8 cellular contexts compared by ENCODE assay signal in genomic region chr1:8516793-8517556, GRCh38.
DNase-seq lines count a peak whose midpoint lies in the region; ATAC-seq and TF ChIP-seq lines count a peak whose summit lies in the region.

No MANE protein-coding gene starts in this region.

- no peaks in the 10 kb centered on the region for H3K27me3 Mint-ChIP-seq in T-helper 17 cell

- H3K9me3 ChIP-seq in T-helper 17 cell (ENCODE audit: control insufficient read depth, low read length, poor library complexity, severe bottlenecking) (no peaks in the 10 kb centered on the region), hepatocyte (ENCODE audit: low read depth) (no peaks in the 10 kb centered on the region), uterus (no peaks in the 10 kb centered on the region)

- H3K27ac ChIP-seq in hepatocyte: peak overlapping the region; percentile 52
- H3K27ac ChIP-seq in uterus: peak overlapping the region; percentile 56 to 64

- TF ChIP-seq POLR2A in uterus (IDR thresholded peaks at IDR 0.05): no peak

- H3K36me3 ChIP-seq in hepatocyte (replicated peaks; ENCODE audit: insufficient read depth, low read depth) (no peaks in the 10 kb centered on the region), uterus (no peaks in the 10 kb centered on the region)

- peak; percentile 47 for DNase-seq in stimulated activated CD4-positive, alpha-beta T cell treated with anti-CD3 and anti-CD28 coated beads, Interleukin-15, amount 100 ng/mL, for 24 hours
- DNase-seq in stimulated activated CD4-positive, alpha-beta T cell treated with anti-CD3 and anti-CD28 coated beads, Interleukin-4, amount 100 ng/mL, for 1 hour: no peak
- DNase-seq in T-helper 17 cell (no peak), hepatocyte (ENCODE audit: low spot score) (no peak), uterus (no peak), GM10266 (ENCODE audit: extremely low spot score) (no peak), NCI-H1436 (lab: John Stamatoyannopoulos, UW) (no peak)

- peaks cover 31% of the 10 kb centered on the region for H3K4me1 Mint-ChIP-seq in T-helper 17 cell

- H3K27ac Mint-ChIP-seq in T-helper 17 cell: peak overlapping the region; percentile 82

- H3K36me3 Mint-ChIP-seq in T-helper 17 cell (ENCODE audit: low read depth): peaks cover 5% of the 10 kb centered on the region

- intact Hi-C loops in uterus (cut with DNase I; ENCODE audit: low total_unique reads): no loop called here

- H3K27me3 ChIP-seq in hepatocyte (no peaks in the 10 kb centered on the region), uterus (no peaks in the 10 kb centered on the region)

- H3K4me1 ChIP-seq in hepatocyte (ENCODE audit: insufficient read depth): peaks cover 31% of the 10 kb centered on the region
- peaks cover 5 to 6% of the 10 kb centered on the region in 2 donors for H3K4me1 ChIP-seq in uterus

- WGBS in hepatocyte (ENCODE audit: low lambda C conversion rate, missing lambda C conversion rate): 62% methylated on average over 6 of the region's 6 CpGs

- no peak overlapping the region for H2AFZ ChIP-seq in hepatocyte

- no peaks in the 10 kb centered on the region for H3K9me2 ChIP-seq in hepatocyte (replicated peaks; ENCODE audit: insufficient read depth)

- TF ChIP-seq CTCF in hepatocyte (IDR thresholded peaks at IDR 0.05; ENCODE audit: poor library complexity): no peak
- no peak for TF ChIP-seq CTCF in uterus (IDR thresholded peaks at IDR 0.05)
- TF ChIP-seq CTCF in GM10266 (IDR thresholded peaks at IDR 0.05; ENCODE audit: control insufficient read depth, insufficient read depth, low read depth, missing control alignments): no peak

- H3K4me3 Mint-ChIP-seq in T-helper 17 cell: no peak overlapping the region

- no peak overlapping the region for H3K4me3 ChIP-seq in hepatocyte
- no peak overlapping the region for H3K4me3 ChIP-seq in uterus

- no peaks in the 10 kb centered on the region for H4K20me1 ChIP-seq in hepatocyte (ENCODE audit: insufficient read depth, poor library complexity, severe bottlenecking)

- H3K4me2 ChIP-seq in hepatocyte: no peak overlapping the region

- no peak for ATAC-seq in T-helper 17 cell
- no peak for ATAC-seq in HG03039 (IDR thresholded peaks at IDR 0.05; ENCODE audit: unreplicated experiment)

- H3K79me2 ChIP-seq in hepatocyte: peaks cover 78% of the 10 kb centered on the region
